In the genomic region with DNA sequence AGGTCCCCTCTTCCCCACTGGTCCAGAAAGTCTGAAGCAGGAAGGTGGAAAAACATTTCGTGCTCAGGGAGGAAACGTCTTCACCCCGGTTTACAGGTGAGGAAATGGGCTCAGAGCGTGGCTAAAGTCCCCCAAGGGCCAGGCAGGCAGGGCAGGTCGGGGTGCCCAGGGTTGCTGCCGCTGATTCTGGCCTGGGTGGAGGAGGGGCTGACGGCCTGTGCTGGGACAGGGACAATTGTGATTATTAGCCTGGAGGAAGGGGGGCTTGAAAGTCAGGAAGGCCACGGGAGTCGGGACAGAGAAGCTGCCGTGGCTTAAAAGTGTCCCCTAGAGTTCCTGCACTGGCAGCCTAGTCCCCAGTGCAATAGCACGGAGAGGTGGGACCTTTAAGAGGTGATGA, we compare ENCODE assay signal across 15 cellular contexts.
"Had no signal": no experiment of that assay in that cellular context is flagged by ENCODE, and none has a peak within 500 bp of the region (broad histone marks: within the 10 kb centered on the region; RNA-seq: fewer than 3 reads in every experiment).

No MANE protein-coding gene starts in this region.

- H3K27me3 ChIP-seq: ascending aorta, uterus had no signal

- H3K4me3 ChIP-seq: ascending aorta, neural progenitor cell, uterus had no signal

- H3K27ac ChIP-seq: ascending aorta, neural progenitor cell, parathyroid adenoma, uterus had no signal

- H3K4me1 ChIP-seq: ascending aorta, neural progenitor cell, parathyroid adenoma, uterus had no signal

- H3K9me3 ChIP-seq: ascending aorta, uterus had no signal

- H3K4me2 ChIP-seq: neural progenitor cell had no signal

- H3K9ac ChIP-seq: neural progenitor cell, parathyroid adenoma had no signal

- ATAC-seq: activated CD8-positive, alpha-beta T cell treated with anti-CD3 and anti-CD28 coated beads, Interleukin-2, amount 10 ng/mL, durations not matched to agents 7 days and 5 days; stimulated activated memory B cell treated with anti-CD40 and anti-IgM and Interleukin-4, amounts not matched to agents 10 μg/mL and 1 μg/mL and 100 μg/mL, for 72 hours had no signal

- H3K36me3 ChIP-seq: ascending aorta, neural progenitor cell, uterus had no signal

- FAIRE-seq: bronchial epithelial cell, endometrium had no signal

- DNase-seq: activated CD4-positive, alpha-beta T cell treated with anti-CD3 and anti-CD28 coated beads, Interleukin-2, amount 10 ng/mL, durations not matched to agents 24 days and 14 days; activated CD4-positive, CD25-positive, alpha-beta regulatory T cell; activated CD8-positive, alpha-beta memory T cell treated with anti-CD3 and anti-CD28 coated beads, Interleukin-2, amount 50 U/mL, for 48 hours; activated CD8-positive, alpha-beta T cell treated with anti-CD3 and anti-CD28 coated beads, Interleukin-2, amount 10 ng/mL, durations not matched to agents 7 days and 5 days; activated naive CD4-positive, alpha-beta T cell treated with anti-CD3 and anti-CD28 coated beads, Interleukin-2, amount 10 ng/mL, durations not matched to agents 7 days and 5 days; islet precursor cell; naive B cell; stimulated activated CD4-positive, alpha-beta T cell treated with anti-CD3 and anti-CD28 coated beads, Interleukin-2, amount 100 ng/mL, for 48 hours; uterus had no signal

- H3K79me2 ChIP-seq: parathyroid adenoma had no signal
